9 cellular contexts compared by ENCODE assay signal in genomic region chr13:40983269-40983668, GRCh38. TPM values are rescaled to one million over a fixed set of nuclear protein-coding genes. Genes with fewer than 3 reads are reported as not detected.
DNase-seq lines count a peak whose midpoint lies in the region; ATAC-seq, FAIRE-seq and TF ChIP-seq lines count a peak whose summit lies in the region.
"Had no signal": no experiment of that assay in that cellular context is flagged by ENCODE, and none has a peak within 500 bp of the region (broad histone marks: within the 10 kb centered on the region; RNA-seq: fewer than 3 reads in every experiment).

No MANE protein-coding gene starts in this region.

- peak overlapping the region; percentile 49 for H3K9ac ChIP-seq in GM12878 (ENCODE audit: control insufficient read depth, insufficient read depth, low read length)

- WGBS in GM12878 (ENCODE audit: insufficient coverage, insufficient replicate concordance, low lambda C conversion rate, missing lambda C conversion rate) = 23% methylated on average over 2 of the region's 2 CpGs
- WGBS in suprapubic skin = 21% methylated on average over 2 of the region's 2 CpGs

- TSS peak; percentile 93 for BruUV-seq in GM12878 (replicated peaks; lab: Mats Ljungman, UMichigan)

- H3K4me1 Mint-ChIP-seq in T-helper 1 cell treated with Interleukin-12 subunit alpha and Interleukin-12 subunit beta and Interleukin-4 antibody, amounts not matched to agents 30 μg/mL and 1 μg/mL, for 36 hours (ENCODE audit: low read depth) = peaks cover 62% of the 10 kb centered on the region

- SMC1A ChIA-PET in GM12878 (lab: Charles Lee; ENCODE audit: uncharacterized antibody, unreplicated experiment) = interaction anchor here (0.7 to 1.0 kb wide), 5 partner anchors 9 to 71 kb away, joined by 3 to 5 read pairs (median 3); partner anchors contain the start of gene ELF1

- DNase-seq in T-helper 1 cell (no peak), GM12878 (ENCODE audit: low read depth, low spot score) (no peak), suprapubic skin (ENCODE audit: low spot score in 2 of 2) (no peak), H7 (no peak), NCI-H526 (lab: John Stamatoyannopoulos, UW) (no peak)
- DNase-seq: amniotic stem cell had no signal

- POLR2A ChIA-PET in GM12878 (lab: Charles Lee) = no interaction called here

- H3K9me3 ChIP-seq in GM12878 (replicated peaks; ENCODE audit: control insufficient read depth, insufficient read depth, low read length) = no peaks in the 10 kb centered on the region
- no peaks in the 10 kb centered on the region for H3K9me3 ChIP-seq in suprapubic skin

- RAD21 ChIA-PET in GM12878 (lab: Charles Lee; ENCODE audit: unreplicated experiment) = interaction anchor here (1.0 kb wide), 2 partner anchors 9 to 11 kb away, joined by 3 read pairs; no protein-coding TSS in a partner anchor

- TF ChIP-seq CTCF in GM12878 (IDR thresholded peaks at IDR 0.05 in 2 of 3, conservative IDR thresholded peaks at IDR 0.05 in 1 of 3; ENCODE audit: control insufficient read depth in 2 of 3, extremely low read depth in 1 of 3, insufficient read depth in 1 of 3, low read depth in 3 of 3, low read length in 3 of 3) (no peak), suprapubic skin (IDR thresholded peaks at IDR 0.05) (no peak)

- intact Hi-C loops in GM12878 (cut with micrococcal nuclease; ENCODE audit: unreplicated experiment) = loop anchor here (2.0 to 10.0 kb wide), 2 partner anchors 22 to 1292 kb away; partner anchors contain the start of gene AKAP11

- H3K9me3 Mint-ChIP-seq in T-helper 1 cell treated with Interleukin-12 subunit alpha and Interleukin-12 subunit beta and Interleukin-4 antibody, amounts not matched to agents 30 μg/mL and 1 μg/mL, for 36 hours = no peaks in the 10 kb centered on the region

- H3K79me2 ChIP-seq in GM12878 (ENCODE audit: control insufficient read depth, insufficient read depth, low read length) = peaks cover 99% of the 10 kb centered on the region

- CTCF ChIA-PET in GM12878 (lab: Yijun Ruan, JAX) = interaction anchor here (0.8 kb wide), 1 partner anchor 9 kb away, joined by 4 read pairs; no protein-coding TSS in a partner anchor

- TF ChIP-seq EP300 in GM12878 (IDR thresholded peaks at IDR 0.05; ENCODE audit: borderline replicate concordance in 1 of 2, control insufficient read depth in 1 of 2, low read depth in 2 of 2, low read length in 2 of 2) = no peak
- TF ChIP-seq EP300 in suprapubic skin (IDR thresholded peaks at IDR 0.05) = no peak

- H3K27me3 ChIP-seq in GM12878 (replicated peaks in 1 of 2; ENCODE audit: control insufficient read depth in 2 of 2, insufficient read depth in 2 of 2, low read length in 1 of 2) = no peaks in the 10 kb centered on the region
- no peaks in the 10 kb centered on the region for H3K27me3 ChIP-seq in layer of hippocampus (ENCODE audit: control insufficient read depth, insufficient read depth, low read length)
- no peaks in the 10 kb centered on the region for H3K27me3 ChIP-seq in suprapubic skin
- H3K27me3 ChIP-seq in H7 (ENCODE audit: control insufficient read depth, insufficient read depth, low read length) = no peaks in the 10 kb centered on the region

- in situ Hi-C loops in GM12878 (cut with MboI) = no loop called here

- no peak for TF ChIP-seq RAD21 in GM12878 (IDR thresholded peaks at IDR 0.05; ENCODE audit: insufficient read depth, low read depth, low read length)

- H3K4me3 ChIP-seq in GM12878 = peak overlapping the region; percentile 16; the same call in 1 of the 2 replicates
- H3K4me3 ChIP-seq in suprapubic skin = peak overlapping the region; percentile 39
- H3K4me3 ChIP-seq in H7 (ENCODE audit: insufficient read depth, low read depth, low read length) = no peak overlapping the region

- H3K36me3 ChIP-seq in GM12878 (ENCODE audit: control insufficient read depth in 2 of 2, insufficient read depth in 2 of 2, low read length in 1 of 2) (peaks cover 0 to 6% of the 10 kb centered on the region in 2 experiments; a peak in 2 of 4 replicates), suprapubic skin (no peaks in the 10 kb centered on the region), H7 (replicated peaks; ENCODE audit: control insufficient read depth, insufficient read depth, low read length) (no peaks in the 10 kb centered on the region)

- H3K4me2 ChIP-seq in GM12878 (ENCODE audit: control insufficient read depth, insufficient read depth) = peak overlapping the region; percentile 96

- H3K36me3 Mint-ChIP-seq in T-helper 1 cell treated with Interleukin-12 subunit alpha and Interleukin-12 subunit beta and Interleukin-4 antibody, amounts not matched to agents 30 μg/mL and 1 μg/mL, for 36 hours (ENCODE audit: low read depth) = peaks cover 25% of the 10 kb centered on the region

- peak overlapping the region; percentile 97 for H3K4me3 Mint-ChIP-seq in T-helper 1 cell treated with Interleukin-12 subunit alpha and Interleukin-12 subunit beta and Interleukin-4 antibody, amounts not matched to agents 30 μg/mL and 1 μg/mL, for 36 hours

- H3K27ac Mint-ChIP-seq in T-helper 1 cell treated with Interleukin-12 subunit alpha and Interleukin-12 subunit beta and Interleukin-4 antibody, amounts not matched to agents 30 μg/mL and 1 μg/mL, for 36 hours = peak overlapping the region; percentile 86

- H3K27ac ChIP-seq in GM12878 (ENCODE audit: control insufficient read depth, insufficient read depth) (peak overlapping the region; percentile 82), layer of hippocampus (ENCODE audit: low read depth, low read length) (peak overlapping the region; percentile 55), suprapubic skin (peak overlapping the region; percentile 75)

- FAIRE-seq in GM12878 (lab: Jason Lieb, UNC) = no peak

- H3K27me3 Mint-ChIP-seq in T-helper 1 cell treated with Interleukin-12 subunit alpha and Interleukin-12 subunit beta and Interleukin-4 antibody, amounts not matched to agents 30 μg/mL and 1 μg/mL, for 36 hours (ENCODE audit: low read depth) = no peaks in the 10 kb centered on the region

- ATAC-seq in GM12878 = no peak
- ATAC-seq in HG02759 (IDR thresholded peaks at IDR 0.05; ENCODE audit: unreplicated experiment) = no peak

- TF ChIP-seq POLR2A in GM12878 (IDR thresholded peaks at IDR 0.05; ENCODE audit: low read depth, low read length) (no peak), suprapubic skin (IDR thresholded peaks at IDR 0.05) (no peak)

- peaks cover 21% of the 10 kb centered on the region for H3K4me1 ChIP-seq in GM12878 (ENCODE audit: control insufficient read depth, insufficient read depth, low read length)
- H3K4me1 ChIP-seq in suprapubic skin = peaks cover 69% of the 10 kb centered on the region

- H2AFZ ChIP-seq in GM12878 (ENCODE audit: control insufficient read depth, low read depth, low read length) = no peak overlapping the region

- no peaks in the 10 kb centered on the region for H4K20me1 ChIP-seq in GM12878 (ENCODE audit: control insufficient read depth, insufficient read depth)

TF ChIP-seq in GM12878, 131 proteins besides CTCF, POLR2A, EP300 and RAD21:
- TF ChIP-seq MYC (IDR thresholded peaks at IDR 0.05; ENCODE audit: insufficient read depth, insufficient read length, insufficient replicate concordance, low read length, severe bottlenecking) (no peak), MEF2A (IDR thresholded peaks at IDR 0.05; ENCODE audit: insufficient read depth, low read depth, low read length) (no peak)
TF ChIP-seq in GM12878: peak in this region for 0.

RNA-seq across cellular contexts. Expression of gene ELF1, which starts 35.8 kb away (rescaled TPM):
- total RNA-seq in GM12878 (2013; cell fraction: nucleolus; rRNA removed) = 78.0 and 86.2 TPM in 2 replicates
- total RNA-seq in GM12878 (2014; rRNA removed) = 45.7 and 49.2 TPM in 2 replicates
- 55.1 and 59.4 TPM in 2 replicates for total RNA-seq in GM12878 (2014; rRNA removed; fragmentation: Illumina TruSeq; extraction: Trizol)
- 70.5 and 74.2 TPM in 2 replicates for total RNA-seq in GM12878 (2021)
- 22.7 TPM for polyA plus RNA-seq in GM12878 (2011; ENCODE audit: low read depth)
- polyA plus RNA-seq in GM12878 (2011; rRNA removed) = 83.5 and 97.6 TPM in 2 replicates
- 55.7 and 60.5 TPM in 2 replicates for polyA plus RNA-seq in GM12878 (2011; cell fraction: cytosol; rRNA removed)
- polyA plus RNA-seq in GM12878 (2011; cell fraction: nucleus; rRNA removed) = 49.6 and 50.3 TPM in 2 replicates
- 35.2 and 60.8 TPM in 2 replicates for polyA plus RNA-seq in GM12878 (2012)
- polyA plus RNA-seq in GM12878 (2014; fragmentation: Illumina TruSeq; extraction: Trizol) = 91.6 and 118 TPM in 2 replicates
- 10 to 100 TPM; 43.3 to 43.5 TPM for polyA plus RNA-seq in GM12878 (2014; fragmentation: Nextera tagmentation; extraction: Ambion mirVana)
- 46.8 and 47.9 TPM in 2 replicates for polyA plus RNA-seq in GM12878 (2014; rRNA removed)
- polyA plus RNA-seq in GM12878 (2016; fragmentation: Nextera tagmentation; extraction: Ambion mirVana) = 10 to 100 TPM; 56.2 to 64.0 TPM
- polyA minus RNA-seq in GM12878 (2011; rRNA and poly(A)+ RNA removed) = 93.0 and 151 TPM in 2 replicates
- 33.3 and 41.4 TPM in 2 replicates for polyA minus RNA-seq in GM12878 (2011; cell fraction: cytosol; rRNA and poly(A)+ RNA removed)
- polyA minus RNA-seq in GM12878 (2011; cell fraction: nucleus; rRNA and poly(A)+ RNA removed) = 49.9 and 69.4 TPM in 2 replicates
- 100 to 1,000 TPM in 3 of 4 donors, 10 to 100 TPM in 1; 81.7 to 123 (median 111) TPM for total RNA-seq in suprapubic skin
- 18.6 and 19.1 TPM in 2 replicates for total RNA-seq in H7 (2014; rRNA removed; shearing (Covaris generic))
